ENCODE assay signal across 1 cellular context in genomic region chr2:158456309-158457066, GRCh38.
TF ChIP-seq lines count a peak whose summit lies in the region.

TSS of gene CCDC148 (minus strand) at chr2:158456753. CDS start at chr2:158456439, 314 bp downstream.
TSS of gene PKP4 (plus strand) at chr2:158456952. CDS start at chr2:158533185, 76,233 bp downstream.

TF ChIP-seq in HepG2, 621 proteins besides CTCF, POLR2A, EP300 and RAD21 (continued from another document):
- TF ChIP-seq EEA1 (CRISPR knock-in tag; IDR thresholded peaks at IDR 0.05; ENCODE audit: borderline replicate concordance) (0 out of 2 replicates have a peak, but pooled peaks have one; percentile 5), KDM2A (CRISPR knock-in tag; IDR thresholded peaks at IDR 0.05; ENCODE audit: borderline replicate concordance, low read depth) (peak; percentile 81), ZNF350 (CRISPR knock-in tag; IDR thresholded peaks at IDR 0.05; ENCODE audit: borderline replicate concordance, low read depth) (0 out of 2 replicates have a peak, but pooled peaks have one; percentile 50), ZNF292 (CRISPR knock-in tag; IDR thresholded peaks at IDR 0.05; ENCODE audit: borderline replicate concordance, low read depth) (peak; percentile 56; the same call in 1 of the 2 replicates), ZNF816 (CRISPR knock-in tag; IDR thresholded peaks at IDR 0.05; ENCODE audit: borderline replicate concordance) (0 out of 2 replicates have a peak, but pooled peaks have one; percentile 34), USF2 (IDR thresholded peaks at IDR 0.05; ENCODE audit: low read depth, low read length) (no peak), USF2 (CRISPR knock-in tag; IDR thresholded peaks at IDR 0.05; ENCODE audit: borderline replicate concordance) (no peak), NR2C2 (CRISPR knock-in tag; IDR thresholded peaks at IDR 0.05; ENCODE audit: borderline replicate concordance) (peak; percentile 75), ZNF274 (CRISPR knock-in tag; IDR thresholded peaks at IDR 0.05) (peak; percentile 29; the same call in 1 of the 2 replicates), SP2 (CRISPR knock-in tag; IDR thresholded peaks at IDR 0.05) (peak; percentile 80), IRF2 (CRISPR knock-in tag; IDR thresholded peaks at IDR 0.05) (no peak), POGZ (CRISPR knock-in tag; IDR thresholded peaks at IDR 0.05) (peak; percentile 69), PCBP1 (IDR thresholded peaks at IDR 0.05; ENCODE audit: borderline replicate concordance, low read depth, low read length) (no peak), HMGXB3 (CRISPR knock-in tag; IDR thresholded peaks at IDR 0.05; ENCODE audit: borderline replicate concordance) (peak; percentile 99), ZMYM4 (CRISPR knock-in tag; IDR thresholded peaks at IDR 0.05) (peak; percentile 80), TCF12 (IDR thresholded peaks at IDR 0.05) (no peak), TCF12 (CRISPR knock-in tag; IDR thresholded peaks at IDR 0.05) (0 out of 2 replicates have a peak, but pooled peaks have one; percentile 15), MAZ (IDR thresholded peaks at IDR 0.05; ENCODE audit: borderline replicate concordance, low read depth, low read length) (peak; percentile 73), MAZ (CRISPR knock-in tag; IDR thresholded peaks at IDR 0.05; ENCODE audit: low read depth) (peak; percentile 32; the same call in 1 of the 2 replicates), ZNF605 (CRISPR knock-in tag; IDR thresholded peaks at IDR 0.05) (0 out of 2 replicates have a peak, but pooled peaks have one; percentile 39), ZNF788 (CRISPR knock-in tag; IDR thresholded peaks at IDR 0.05; ENCODE audit: borderline replicate concordance) (0 out of 2 replicates have a peak, but pooled peaks have one; percentile 17), MIXL1 (CRISPR knock-in tag; IDR thresholded peaks at IDR 0.05) (0 out of 2 replicates have a peak, but pooled peaks have one; percentile 16), SAP130 (CRISPR knock-in tag; IDR thresholded peaks at IDR 0.05; ENCODE audit: low read depth) (peak; percentile 90), DMAP1 (CRISPR knock-in tag; IDR thresholded peaks at IDR 0.05) (0 out of 2 replicates have a peak, but pooled peaks have one; percentile 29), PRPF4 (IDR thresholded peaks at IDR 0.05; ENCODE audit: low read depth, low read length, poor library complexity, severe bottlenecking) (no peak), HIVEP1 (CRISPR knock-in tag; IDR thresholded peaks at IDR 0.05) (peak; percentile 78; the same call in 1 of the 2 replicates), KLF9 (CRISPR knock-in tag; IDR thresholded peaks at IDR 0.05; ENCODE audit: low read depth) (peak; percentile 54; the same call in 1 of the 2 replicates), MNT (IDR thresholded peaks at IDR 0.05) (0 out of 2 replicates have a peak, but pooled peaks have one; percentile 8), ELF1 (CRISPR knock-in tag; IDR thresholded peaks at IDR 0.05) (0 out of 2 replicates have a peak, but pooled peaks have one; percentile 16), REL (CRISPR knock-in tag; conservative IDR thresholded peaks at IDR 0.05) (no peak), E2F5 (CRISPR knock-in tag; conservative IDR thresholded peaks at IDR 0.05) (0 out of 2 replicates have a peak, but pooled peaks have one; percentile 48), TBX2 (CRISPR knock-in tag; IDR thresholded peaks at IDR 0.05; ENCODE audit: borderline replicate concordance) (peak; percentile 80), FOXA3 (CRISPR knock-in tag; IDR thresholded peaks at IDR 0.05) (peak; percentile 8; the same call in 1 of the 2 replicates), AKAP8 (CRISPR knock-in tag; IDR thresholded peaks at IDR 0.05) (peak; percentile 91), CCDC6 (CRISPR knock-in tag; IDR thresholded peaks at IDR 0.05) (peak; percentile 80), GMEB1 (CRISPR knock-in tag; IDR thresholded peaks at IDR 0.05; ENCODE audit: borderline replicate concordance) (peak; percentile 87), STAG1 (CRISPR knock-in tag; IDR thresholded peaks at IDR 0.05) (peak; percentile 23; the same call in 1 of the 2 replicates), PITX1 (CRISPR knock-in tag; IDR thresholded peaks at IDR 0.05) (peak; percentile 29; the same call in 1 of the 2 replicates), ZNF367 (CRISPR knock-in tag; IDR thresholded peaks at IDR 0.05; ENCODE audit: borderline replicate concordance) (no peak), FOXJ3 (CRISPR knock-in tag; IDR thresholded peaks at IDR 0.05; ENCODE audit: borderline replicate concordance) (no peak), ZNF878 (CRISPR knock-in tag; IDR thresholded peaks at IDR 0.05) (0 out of 2 replicates have a peak, but pooled peaks have one; percentile 35), NFYC (CRISPR knock-in tag; IDR thresholded peaks at IDR 0.05) (peak; percentile 91), DRAP1 (CRISPR knock-in tag; IDR thresholded peaks at IDR 0.05) (peak; percentile 71)
